In genomic region chr10:86707505-86707904, GRCh38 we compare ENCODE assay signal across 19 cellular contexts. TPM values are rescaled to one million over a fixed set of nuclear protein-coding genes. Genes with fewer than 3 reads are reported as not detected.
DNase-seq lines count a peak whose midpoint lies in the region; ATAC-seq and TF ChIP-seq lines count a peak whose summit lies in the region.
"Had no signal": no experiment of that assay in that cellular context is flagged by ENCODE, and none has a peak within 500 bp of the region (broad histone marks: within the 10 kb centered on the region; RNA-seq: fewer than 3 reads in every experiment).

No MANE protein-coding gene starts in this region.

- no peak overlapping the region for H2AK5ac ChIP-seq in IMR-90 (ENCODE audit: low read depth, low read length)
- peak overlapping the region; percentile 2 for H2AK5ac ChIP-seq in neuronal stem cell (ENCODE audit: low read depth, low read length)

- peaks cover 3% of the 10 kb centered on the region; the same call in 1 of the 2 replicates for H3K9me1 ChIP-seq in IMR-90 (ENCODE audit: insufficient read depth, low read length)

- H3K4me3 ChIP-seq in IMR-90 (ENCODE audit: insufficient read depth, low read depth, low read length) (no peak overlapping the region), endodermal cell (ENCODE audit: low read length) (no peak overlapping the region), neuronal stem cell (ENCODE audit: low read length in 2 of 2) (no peak overlapping the region), stomach smooth muscle (ENCODE audit: low read length in 2 of 2) (no peak overlapping the region)
- H3K4me3 ChIP-seq: MG63, PC-9 had no signal

- no peak overlapping the region for H4K5ac ChIP-seq in IMR-90 (ENCODE audit: low read depth, low read length)

- peaks cover 21% of the 10 kb centered on the region for H3K4me1 Mint-ChIP-seq in endodermal cell

- 100% methylated on average over 1 of the region's 4 CpGs; no CpG with 5 or more reads in 1 of the 2 experiments for WGBS in IMR-90 (ENCODE audit: extremely low coverage in 2 of 2, insufficient read length in 1 of 2), 2 experiments
- 61 to 74% methylated on average over 2 to 4 of the region's 4 CpGs for WGBS in endodermal cell (ENCODE audit: insufficient coverage in 1 of 2, insufficient read length in 1 of 2), 2 experiments
- no CpG with 5 or more reads among the region's 4 CpGs for WGBS in neuronal stem cell (ENCODE audit: extremely low coverage in 2 of 2, insufficient read length in 2 of 2, insufficient replicate concordance in 1 of 2), 2 donors

- no peak for TF ChIP-seq RAD21 in IMR-90 (IDR thresholded peaks at IDR 0.05; ENCODE audit: low read length)

- TF ChIP-seq POLR2A in IMR-90 (IDR thresholded peaks at IDR 0.05; ENCODE audit: low read depth, low read length): no peak

- dilution Hi-C loops in IMR-90 (cut with HindIII; ENCODE audit: low sequenced_read_pairs, unreplicated experiment): no loop called here

- H3K14ac ChIP-seq in IMR-90 (replicated peaks; ENCODE audit: low read depth, low read length): no peak overlapping the region
- no peak overlapping the region for H3K14ac ChIP-seq in neuronal stem cell (ENCODE audit: low read length)

- BruUV-seq in IMR-90 (replicated peaks; lab: Mats Ljungman, UMichigan): no TSS peak

- H3K9ac ChIP-seq in IMR-90 (ENCODE audit: low read depth, low read length): no peak overlapping the region
- H3K9ac ChIP-seq in endodermal cell (ENCODE audit: extremely low read depth, low read length, poor library complexity, severe bottlenecking): no peak overlapping the region
- no peak overlapping the region for H3K9ac ChIP-seq in neuronal stem cell (ENCODE audit: low read depth, low read length, poor library complexity)
- no peak overlapping the region for H3K9ac ChIP-seq in stomach smooth muscle (ENCODE audit: low read length in 2 of 2)
- H3K9ac ChIP-seq: SK-N-SH had no signal

- no peak overlapping the region for H2BK15ac ChIP-seq in IMR-90 (ENCODE audit: low read depth, low read length)
- no peak overlapping the region for H2BK15ac ChIP-seq in neuronal stem cell (ENCODE audit: low read length)

- no peak overlapping the region for H3K56ac ChIP-seq in IMR-90 (ENCODE audit: extremely low read depth, insufficient read depth, low read length)

- H3K23ac ChIP-seq in IMR-90 (ENCODE audit: low read depth, low read length) (no peak overlapping the region), neuronal stem cell (ENCODE audit: low read depth, low read length, poor library complexity) (no peak overlapping the region)

- H3K4me1 ChIP-seq in IMR-90 (ENCODE audit: control insufficient read depth, insufficient read depth, low read length) (peaks cover 10% of the 10 kb centered on the region), endodermal cell (ENCODE audit: control insufficient read depth, insufficient read depth, low read length) (no peaks in the 10 kb centered on the region), neuronal stem cell (ENCODE audit: control insufficient read depth in 2 of 2, insufficient read depth in 1 of 2, low read depth in 1 of 2, low read length in 2 of 2) (peaks cover 7 to 21% of the 10 kb centered on the region in 2 donors), stomach smooth muscle (ENCODE audit: control insufficient read depth, insufficient read depth, low read length) (peaks cover 15% of the 10 kb centered on the region)

- H3K27me3 ChIP-seq in IMR-90 (ENCODE audit: control insufficient read depth, insufficient read depth, low read length) (no peaks in the 10 kb centered on the region), endodermal cell (ENCODE audit: control insufficient read depth, insufficient read depth, low read length, poor library complexity, severe bottlenecking) (no peaks in the 10 kb centered on the region), neuronal stem cell (ENCODE audit: control insufficient read depth in 3 of 3, insufficient read depth in 3 of 3, low read depth in 1 of 3, low read length in 3 of 3) (no peaks in the 10 kb centered on the region), stomach smooth muscle (ENCODE audit: control insufficient read depth in 1 of 2, insufficient read depth in 2 of 2, low read length in 2 of 2) (no peaks in the 10 kb centered on the region)
- H3K27me3 ChIP-seq: MG63 had no signal

- H3K27me3 Mint-ChIP-seq in endodermal cell (ENCODE audit: insufficient read depth): no peaks in the 10 kb centered on the region
- H3K27me3 Mint-ChIP-seq: CD4-positive, alpha-beta T cell had no signal

- H3K4me3 Mint-ChIP-seq in endodermal cell: no peak overlapping the region
- H3K4me3 Mint-ChIP-seq: CD4-positive, alpha-beta T cell had no signal

- no peak overlapping the region for H3K27ac Mint-ChIP-seq in endodermal cell
- H3K27ac Mint-ChIP-seq: CD4-positive, alpha-beta T cell had no signal

- H2AK9ac ChIP-seq in IMR-90 (replicated peaks; ENCODE audit: low read depth, low read length, poor library complexity): peak overlapping the region; percentile 31

- no peaks in the 10 kb centered on the region for H4K20me1 ChIP-seq in IMR-90 (ENCODE audit: insufficient read depth, low read length)

- no peak overlapping the region for H3K4ac ChIP-seq in IMR-90 (ENCODE audit: low read depth, low read length)
- H3K4ac ChIP-seq in neuronal stem cell (ENCODE audit: low read length): no peak overlapping the region

- H3K36me3 ChIP-seq in IMR-90 (ENCODE audit: control insufficient read depth, insufficient read depth, low read length) (no peaks in the 10 kb centered on the region), endodermal cell (ENCODE audit: control insufficient read depth, insufficient read depth, low read length) (no peaks in the 10 kb centered on the region), neuronal stem cell (replicated peaks in 1 of 2; ENCODE audit: control insufficient read depth in 2 of 2, insufficient read depth in 2 of 2, low read length in 2 of 2) (no peaks in the 10 kb centered on the region), stomach smooth muscle (ENCODE audit: control insufficient read depth in 2 of 2, insufficient read depth in 2 of 2, low read length in 2 of 2) (peaks cover 20 to 34% of the 10 kb centered on the region in 2 donors)
- H3K36me3 ChIP-seq: MG63 had no signal

- no peak for ATAC-seq in IMR-90 (ENCODE audit: low read depth)
- ATAC-seq in HG02678 (IDR thresholded peaks at IDR 0.05; ENCODE audit: unreplicated experiment): no peak
- ATAC-seq in GM21737 (IDR thresholded peaks at IDR 0.05; ENCODE audit: unreplicated experiment): no peak

- no peak overlapping the region for H3K27ac ChIP-seq in IMR-90 (ENCODE audit: insufficient read depth, low read length)
- H3K27ac ChIP-seq in endodermal cell (ENCODE audit: low read depth, low read length): no peak overlapping the region
- H3K27ac ChIP-seq in neuronal stem cell (replicated peaks; ENCODE audit: low read length): no peak overlapping the region
- peak overlapping the region; percentile 87 for H3K27ac ChIP-seq in stomach smooth muscle (ENCODE audit: low read length)
- H3K27ac ChIP-seq: PC-9 had no signal

- H2BK120ac ChIP-seq in IMR-90 (ENCODE audit: low read depth, low read length) (no peak overlapping the region), neuronal stem cell (ENCODE audit: low read depth, low read length) (no peak overlapping the region)

- no peaks in the 10 kb centered on the region for H3K9me3 Mint-ChIP-seq in endodermal cell
- H3K9me3 Mint-ChIP-seq: CD4-positive, alpha-beta T cell had no signal

- POLR2A ChIA-PET in IMR-90 (lab: Charles Lee; ENCODE audit: unreplicated experiment): no interaction called here

- no peaks in the 10 kb centered on the region for H3K9me3 ChIP-seq in IMR-90 (ENCODE audit: control insufficient read depth, insufficient read depth, low read length)
- H3K9me3 ChIP-seq in endodermal cell (ENCODE audit: control insufficient read depth, low read length): no peaks in the 10 kb centered on the region
- peaks cover 0 to 3% of the 10 kb centered on the region in 2 donors for H3K9me3 ChIP-seq in neuronal stem cell (replicated peaks in 1 of 2; ENCODE audit: control insufficient read depth in 2 of 2, insufficient read depth in 1 of 2, low read depth in 1 of 2, low read length in 2 of 2)
- no peaks in the 10 kb centered on the region for H3K9me3 ChIP-seq in stomach smooth muscle (ENCODE audit: control insufficient read depth in 2 of 2, low read length in 2 of 2)
- H3K9me3 ChIP-seq: MG63, SK-N-SH had no signal

- no peak overlapping the region for H2BK12ac ChIP-seq in neuronal stem cell (ENCODE audit: low read length)

- H3K79me1 ChIP-seq in IMR-90 (ENCODE audit: low read depth in 1 of 2, low read length in 2 of 2): peaks cover 0 to 10% of the 10 kb centered on the region in 2 experiments; a peak in 2 of 4 replicates
- H3K79me1 ChIP-seq in neuronal stem cell (ENCODE audit: low read depth, low read length): no peaks in the 10 kb centered on the region

- intact Hi-C loops in IMR-90 (cut with micrococcal nuclease): no loop called here

- no peak for TF ChIP-seq CTCF in IMR-90 (conservative IDR thresholded peaks at IDR 0.05; ENCODE audit: low read depth, low read length)
- TF ChIP-seq CTCF in endodermal cell (conservative IDR thresholded peaks at IDR 0.05): no peak

- no peak overlapping the region for H4K91ac ChIP-seq in IMR-90 (ENCODE audit: insufficient read depth, low read depth, low read length)
- no peak overlapping the region for H4K91ac ChIP-seq in neuronal stem cell (ENCODE audit: low read depth, low read length, poor library complexity)

- no peaks in the 10 kb centered on the region for H3K36me3 Mint-ChIP-seq in endodermal cell (ENCODE audit: low read depth)

- H2AFZ ChIP-seq in IMR-90 (replicated peaks; ENCODE audit: low read length, poor library complexity): no peak overlapping the region
- H2AFZ ChIP-seq in neuronal stem cell (ENCODE audit: low read length): peak overlapping the region; percentile 21
- H2AFZ ChIP-seq: PC-9 had no signal

- H2BK5ac ChIP-seq in IMR-90 (ENCODE audit: low read depth, low read length, poor library complexity, severe bottlenecking) (no peak overlapping the region), neuronal stem cell (ENCODE audit: low read length) (no peak overlapping the region)

- H3K18ac ChIP-seq in IMR-90 (ENCODE audit: low read depth, low read length) (no peak overlapping the region), neuronal stem cell (ENCODE audit: low read length) (no peak overlapping the region)

- H4K8ac ChIP-seq in IMR-90 (ENCODE audit: low read depth in 2 of 2, low read length in 2 of 2) (no peak overlapping the region), neuronal stem cell (ENCODE audit: low read depth, low read length) (no peak overlapping the region)

- CTCF ChIA-PET in IMR-90 (lab: Yijun Ruan, JAX): interaction anchor here (0.8 kb wide), 1 partner anchor 14 kb away, joined by 4 read pairs; no protein-coding TSS in a partner anchor

- in situ Hi-C loops in IMR-90 (cut with MboI; ENCODE audit: low sequenced_read_pairs): loop anchor here (5.0 kb wide), 1 partner anchor 190 kb away; no protein-coding TSS in a partner anchor

- DNase-seq in IMR-90 (no peak), endodermal cell (peak; percentile 63), neuronal stem cell (ENCODE audit: low spot score) (no peak), activated gamma-delta T cell treated with Interleukin-2 at 50 U/mL for 16 hours (no peak), NCI-H82 (lab: John Stamatoyannopoulos, UW) (no peak)
- DNase-seq: CD4-positive, alpha-beta T cell; DMS53; HCEC 1CT; Karpas-422; MG63; NCI-H1092; NCI-H146; NCI-H2081; NCI-H510A treated with DMSO at 0.1 percent for 48 hours; PC-9; SK-N-SH had no signal

- H2BK20ac ChIP-seq in IMR-90 (ENCODE audit: low read depth, low read length): no peak overlapping the region

- H3K4me2 ChIP-seq in IMR-90 (ENCODE audit: low read depth, low read length) (no peak overlapping the region), neuronal stem cell (ENCODE audit: insufficient read depth, low read length, poor library complexity, severe bottlenecking) (no peak overlapping the region)
- H3K4me2 ChIP-seq: PC-9, SK-N-SH had no signal

RNA-seq across cellular contexts. Expression of gene LDB3, which starts 39.2 kb away (rescaled TPM):
- total RNA-seq in IMR-90 (2012; rRNA removed) (0.28 and 0.36 TPM in 2 replicates), endodermal cell (under 1 TPM; 0.11 to 0.35 TPM)
- 2.6 and 3.2 TPM in 2 replicates for polyA plus RNA-seq in IMR-90 (2012; rRNA removed)
- 1.6 and 1.7 TPM in 2 replicates for polyA plus RNA-seq in IMR-90 (2012; cell fraction: cytosol; rRNA removed)
- 2.6 and 4.0 TPM in 2 replicates for polyA plus RNA-seq in IMR-90 (2012; cell fraction: nucleus; rRNA removed; ENCODE audit: low replicate concordance)
- 1.00 TPM for polyA plus RNA-seq in endodermal cell (2013, experiment 1 of 2)
- 1.3 TPM for polyA plus RNA-seq in endodermal cell (2013, experiment 2 of 2)
- polyA plus RNA-seq in neuronal stem cell (2013, experiment 1 of 2): 0.08 TPM
- polyA plus RNA-seq in neuronal stem cell (2013, experiment 2 of 2): 0.11 TPM

RNA-seq across cellular contexts. Expression of gene BMPR1A, which starts 48.9 kb away (rescaled TPM):
- total RNA-seq in IMR-90 (2012; rRNA removed): 93.7 and 94.7 TPM in 2 replicates
- polyA plus RNA-seq in IMR-90 (2012; rRNA removed): 13.5 and 15.9 TPM in 2 replicates
- polyA plus RNA-seq in IMR-90 (2012; cell fraction: cytosol; rRNA removed): 3.4 and 4.9 TPM in 2 replicates
- 1.3 and 16.0 TPM in 2 replicates for polyA plus RNA-seq in IMR-90 (2012; cell fraction: nucleus; rRNA removed; ENCODE audit: low replicate concordance)
- total RNA-seq in endodermal cell: 10 to 100 TPM; 69.4 to 96.4 TPM
- 40.2 TPM for polyA plus RNA-seq in endodermal cell (2013, experiment 1 of 2)
- 38.8 TPM for polyA plus RNA-seq in endodermal cell (2013, experiment 2 of 2)
- polyA plus RNA-seq in neuronal stem cell (2013, experiment 1 of 2): 24.6 TPM
- polyA plus RNA-seq in neuronal stem cell (2013, experiment 2 of 2): 25.2 TPM

RNA-seq across cellular contexts. Expression of gene OPN4, which starts 53.2 kb away (rescaled TPM):
- total RNA-seq in IMR-90 (2012; rRNA removed) (not detected in 2 replicates), endodermal cell (not detected)
- polyA plus RNA-seq in IMR-90 (2012; rRNA removed): 0.03 TPM in 1 of 2 replicates, not detected in the other
- polyA plus RNA-seq in IMR-90 (2012; cell fraction: cytosol; rRNA removed): not detected in 2 replicates
- polyA plus RNA-seq in IMR-90 (2012; cell fraction: nucleus; rRNA removed; ENCODE audit: low replicate concordance): 0.04 and 0.05 TPM in 2 replicates
- polyA plus RNA-seq in endodermal cell (2013, experiment 1 of 2): not detected
- polyA plus RNA-seq in endodermal cell (2013, experiment 2 of 2): not detected
- not detected for polyA plus RNA-seq in neuronal stem cell (2013, experiment 1 of 2)
- polyA plus RNA-seq in neuronal stem cell (2013, experiment 2 of 2): not detected
- total RNA-seq: CD4-positive, alpha-beta T cell had no signal
